1 cellular context compared by ENCODE assay signal in the genomic region with DNA sequence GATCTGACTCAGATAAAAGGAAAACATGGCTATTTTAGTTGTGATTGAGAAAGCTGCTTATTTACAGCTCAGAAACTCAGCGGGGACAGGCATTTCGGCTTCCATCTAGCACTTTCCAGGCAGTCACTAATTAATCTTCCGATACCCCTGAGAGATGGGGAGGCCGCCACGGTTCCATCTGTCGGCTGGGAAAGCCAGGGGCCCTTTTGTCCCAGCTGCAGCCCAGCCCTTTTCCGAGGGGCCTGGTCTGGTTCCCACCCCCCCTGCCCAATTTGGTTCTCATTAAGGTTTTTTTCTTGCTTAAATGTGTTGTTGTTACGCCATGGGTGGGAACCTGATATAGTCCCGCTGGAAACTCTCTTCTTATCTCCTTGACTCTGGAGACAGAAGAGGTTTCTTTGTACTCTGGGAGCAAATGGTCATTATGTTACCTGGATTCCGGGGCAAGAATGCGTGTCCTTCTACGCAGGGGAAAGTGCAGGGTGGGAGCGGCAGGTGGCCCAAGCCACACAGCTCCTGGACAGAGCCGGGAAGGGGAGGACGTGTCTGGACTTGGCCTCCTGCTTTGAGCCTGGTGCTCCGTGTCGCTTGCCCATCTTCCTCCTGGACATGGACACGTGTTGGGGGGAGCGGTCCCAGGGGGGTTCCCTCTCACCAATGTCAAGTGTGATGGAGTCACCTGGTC.
TF ChIP-seq lines count a peak whose summit lies in the region.

No MANE protein-coding gene starts in this region.

TF ChIP-seq in K562, 482 proteins besides CTCF, POLR2A, EP300 and RAD21 (continued from another document and continues in another):
- TF ChIP-seq, protein P1, sequence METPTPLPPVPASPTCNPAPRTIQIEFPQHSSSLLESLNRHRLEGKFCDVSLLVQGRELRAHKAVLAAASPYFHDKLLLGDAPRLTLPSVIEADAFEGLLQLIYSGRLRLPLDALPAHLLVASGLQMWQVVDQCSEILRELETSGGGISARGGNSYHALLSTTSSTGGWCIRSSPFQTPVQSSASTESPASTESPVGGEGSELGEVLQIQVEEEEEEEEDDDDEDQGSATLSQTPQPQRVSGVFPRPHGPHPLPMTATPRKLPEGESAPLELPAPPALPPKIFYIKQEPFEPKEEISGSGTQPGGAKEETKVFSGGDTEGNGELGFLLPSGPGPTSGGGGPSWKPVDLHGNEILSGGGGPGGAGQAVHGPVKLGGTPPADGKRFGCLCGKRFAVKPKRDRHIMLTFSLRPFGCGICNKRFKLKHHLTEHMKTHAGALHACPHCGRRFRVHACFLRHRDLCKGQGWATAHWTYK (CRISPR knock-in tag; IDR thresholded peaks at IDR 0.05), result no peak
- TF ChIP-seq SAP30 (IDR thresholded peaks at IDR 0.05; ENCODE audit: borderline replicate concordance, insufficient read depth, low read depth, low read length, poor library complexity, severe bottlenecking) (peak; percentile 44), HOMEZ (CRISPR knock-in tag; IDR thresholded peaks at IDR 0.05) (no peak), NR3C1 (CRISPR knock-in tag; IDR thresholded peaks at IDR 0.05) (no peak), RBM15 (IDR thresholded peaks at IDR 0.05; ENCODE audit: insufficient read depth, low read length) (no peak), ZNF431 (CRISPR knock-in tag; IDR thresholded peaks at IDR 0.05) (no peak), RUNX1 (IDR thresholded peaks at IDR 0.05; ENCODE audit: low read depth) (no peak), HNRNPL (IDR thresholded peaks at IDR 0.05; ENCODE audit: low read depth, low read length) (no peak), CXXC5 (CRISPR knock-in tag; IDR thresholded peaks at IDR 0.05) (peak; percentile 10; the same call in 1 of the 2 replicates), HDGF (IDR thresholded peaks at IDR 0.05) (no peak), CEBPB (tag; IDR thresholded peaks at IDR 0.05) (no peak), HMG20B (CRISPR knock-in tag; IDR thresholded peaks at IDR 0.05) (no peak), SP1 (CRISPR knock-in tag; IDR thresholded peaks at IDR 0.05) (peak; percentile 28; the same call in 1 of the 2 replicates), ZNF778 (CRISPR knock-in tag; IDR thresholded peaks at IDR 0.05) (no peak), DIDO1 (tag; IDR thresholded peaks at IDR 0.05; ENCODE audit: low read depth) (no peak), ZNF124 (CRISPR knock-in tag; IDR thresholded peaks at IDR 0.05) (no peak), ZNF316 (IDR thresholded peaks at IDR 0.05) (no peak), PHF8 (IDR thresholded peaks at IDR 0.05; ENCODE audit: borderline replicate concordance, low read length) (no peak), SIRT6 (IDR thresholded peaks at IDR 0.05; ENCODE audit: low read depth, low read length) (no peak), TCF7 (IDR thresholded peaks at IDR 0.05; ENCODE audit: borderline replicate concordance) (no peak), HDAC8 (tag; IDR thresholded peaks at IDR 0.05) (no peak), ZNF212 (CRISPR knock-in tag; IDR thresholded peaks at IDR 0.05) (no peak), POLR3G (IDR thresholded peaks at IDR 0.05; ENCODE audit: extremely low read depth, insufficient read length, insufficient replicate concordance) (no peak), MEIS2 (IDR thresholded peaks at IDR 0.05; ENCODE audit: partially characterized antibody) (no peak), RBM34 (IDR thresholded peaks at IDR 0.05; ENCODE audit: borderline replicate concordance, insufficient read depth, low read length) (no peak), SP2 (IDR thresholded peaks at IDR 0.05; ENCODE audit: extremely low read depth, low read depth, low read length, poor library complexity, severe bottlenecking) (no peak), ZZZ3 (IDR thresholded peaks at IDR 0.05) (no peak), TCF7L2 (IDR thresholded peaks at IDR 0.05; ENCODE audit: low read depth, low read length) (no peak), CBFA2T3 (IDR thresholded peaks at IDR 0.05) (no peak), ELF1 (tag; IDR thresholded peaks at IDR 0.05) (no peak), KLF6 (CRISPR knock-in tag; IDR thresholded peaks at IDR 0.05; ENCODE audit: borderline replicate concordance) (no peak), CHD1 (IDR thresholded peaks at IDR 0.05; ENCODE audit: low read length) (no peak), DDX20 (tag; IDR thresholded peaks at IDR 0.05; ENCODE audit: low read depth) (no peak), NCOA6 (IDR thresholded peaks at IDR 0.05) (no peak)
- TF ChIP-seq, protein P2, sequence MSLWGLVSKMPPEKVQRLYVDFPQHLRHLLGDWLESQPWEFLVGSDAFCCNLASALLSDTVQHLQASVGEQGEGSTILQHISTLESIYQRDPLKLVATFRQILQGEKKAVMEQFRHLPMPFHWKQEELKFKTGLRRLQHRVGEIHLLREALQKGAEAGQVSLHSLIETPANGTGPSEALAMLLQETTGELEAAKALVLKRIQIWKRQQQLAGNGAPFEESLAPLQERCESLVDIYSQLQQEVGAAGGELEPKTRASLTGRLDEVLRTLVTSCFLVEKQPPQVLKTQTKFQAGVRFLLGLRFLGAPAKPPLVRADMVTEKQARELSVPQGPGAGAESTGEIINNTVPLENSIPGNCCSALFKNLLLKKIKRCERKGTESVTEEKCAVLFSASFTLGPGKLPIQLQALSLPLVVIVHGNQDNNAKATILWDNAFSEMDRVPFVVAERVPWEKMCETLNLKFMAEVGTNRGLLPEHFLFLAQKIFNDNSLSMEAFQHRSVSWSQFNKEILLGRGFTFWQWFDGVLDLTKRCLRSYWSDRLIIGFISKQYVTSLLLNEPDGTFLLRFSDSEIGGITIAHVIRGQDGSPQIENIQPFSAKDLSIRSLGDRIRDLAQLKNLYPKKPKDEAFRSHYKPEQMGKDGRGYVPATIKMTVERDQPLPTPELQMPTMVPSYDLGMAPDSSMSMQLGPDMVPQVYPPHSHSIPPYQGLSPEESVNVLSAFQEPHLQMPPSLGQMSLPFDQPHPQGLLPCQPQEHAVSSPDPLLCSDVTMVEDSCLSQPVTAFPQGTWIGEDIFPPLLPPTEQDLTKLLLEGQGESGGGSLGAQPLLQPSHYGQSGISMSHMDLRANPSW (CRISPR knock-in tag; IDR thresholded peaks at IDR 0.05), result 0 out of 2 replicates have a peak, but pooled peaks have one; percentile 46
- TF ChIP-seq, protein P3, sequence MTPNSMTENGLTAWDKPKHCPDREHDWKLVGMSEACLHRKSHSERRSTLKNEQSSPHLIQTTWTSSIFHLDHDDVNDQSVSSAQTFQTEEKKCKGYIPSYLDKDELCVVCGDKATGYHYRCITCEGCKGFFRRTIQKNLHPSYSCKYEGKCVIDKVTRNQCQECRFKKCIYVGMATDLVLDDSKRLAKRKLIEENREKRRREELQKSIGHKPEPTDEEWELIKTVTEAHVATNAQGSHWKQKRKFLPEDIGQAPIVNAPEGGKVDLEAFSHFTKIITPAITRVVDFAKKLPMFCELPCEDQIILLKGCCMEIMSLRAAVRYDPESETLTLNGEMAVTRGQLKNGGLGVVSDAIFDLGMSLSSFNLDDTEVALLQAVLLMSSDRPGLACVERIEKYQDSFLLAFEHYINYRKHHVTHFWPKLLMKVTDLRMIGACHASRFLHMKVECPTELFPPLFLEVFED (CRISPR knock-in tag; conservative IDR thresholded peaks at IDR 0.05), result no peak
- TF ChIP-seq, protein P4, sequence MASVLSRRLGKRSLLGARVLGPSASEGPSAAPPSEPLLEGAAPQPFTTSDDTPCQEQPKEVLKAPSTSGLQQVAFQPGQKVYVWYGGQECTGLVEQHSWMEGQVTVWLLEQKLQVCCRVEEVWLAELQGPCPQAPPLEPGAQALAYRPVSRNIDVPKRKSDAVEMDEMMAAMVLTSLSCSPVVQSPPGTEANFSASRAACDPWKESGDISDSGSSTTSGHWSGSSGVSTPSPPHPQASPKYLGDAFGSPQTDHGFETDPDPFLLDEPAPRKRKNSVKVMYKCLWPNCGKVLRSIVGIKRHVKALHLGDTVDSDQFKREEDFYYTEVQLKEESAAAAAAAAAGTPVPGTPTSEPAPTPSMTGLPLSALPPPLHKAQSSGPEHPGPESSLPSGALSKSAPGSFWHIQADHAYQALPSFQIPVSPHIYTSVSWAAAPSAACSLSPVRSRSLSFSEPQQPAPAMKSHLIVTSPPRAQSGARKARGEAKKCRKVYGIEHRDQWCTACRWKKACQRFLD (CRISPR knock-in tag; IDR thresholded peaks at IDR 0.05), result no peak
- TF ChIP-seq, protein P5, sequence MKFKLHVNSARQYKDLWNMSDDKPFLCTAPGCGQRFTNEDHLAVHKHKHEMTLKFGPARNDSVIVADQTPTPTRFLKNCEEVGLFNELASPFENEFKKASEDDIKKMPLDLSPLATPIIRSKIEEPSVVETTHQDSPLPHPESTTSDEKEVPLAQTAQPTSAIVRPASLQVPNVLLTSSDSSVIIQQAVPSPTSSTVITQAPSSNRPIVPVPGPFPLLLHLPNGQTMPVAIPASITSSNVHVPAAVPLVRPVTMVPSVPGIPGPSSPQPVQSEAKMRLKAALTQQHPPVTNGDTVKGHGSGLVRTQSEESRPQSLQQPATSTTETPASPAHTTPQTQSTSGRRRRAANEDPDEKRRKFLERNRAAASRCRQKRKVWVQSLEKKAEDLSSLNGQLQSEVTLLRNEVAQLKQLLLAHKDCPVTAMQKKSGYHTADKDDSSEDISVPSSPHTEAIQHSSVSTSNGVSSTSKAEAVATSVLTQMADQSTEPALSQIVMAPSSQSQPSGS (CRISPR knock-in tag; IDR thresholded peaks at IDR 0.05), result no peak
- TF ChIP-seq, protein P6, sequence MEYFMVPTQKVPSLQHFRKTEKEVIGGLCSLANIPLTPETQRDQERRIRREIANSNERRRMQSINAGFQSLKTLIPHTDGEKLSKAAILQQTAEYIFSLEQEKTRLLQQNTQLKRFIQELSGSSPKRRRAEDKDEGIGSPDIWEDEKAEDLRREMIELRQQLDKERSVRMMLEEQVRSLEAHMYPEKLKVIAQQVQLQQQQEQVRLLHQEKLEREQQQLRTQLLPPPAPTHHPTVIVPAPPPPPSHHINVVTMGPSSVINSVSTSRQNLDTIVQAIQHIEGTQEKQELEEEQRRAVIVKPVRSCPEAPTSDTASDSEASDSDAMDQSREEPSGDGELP (CRISPR knock-in tag; IDR thresholded peaks at IDR 0.05; ENCODE audit: borderline replicate concordance), result no peak; the same call in 1 of the 2 replicates
- TF ChIP-seq, protein P7, sequence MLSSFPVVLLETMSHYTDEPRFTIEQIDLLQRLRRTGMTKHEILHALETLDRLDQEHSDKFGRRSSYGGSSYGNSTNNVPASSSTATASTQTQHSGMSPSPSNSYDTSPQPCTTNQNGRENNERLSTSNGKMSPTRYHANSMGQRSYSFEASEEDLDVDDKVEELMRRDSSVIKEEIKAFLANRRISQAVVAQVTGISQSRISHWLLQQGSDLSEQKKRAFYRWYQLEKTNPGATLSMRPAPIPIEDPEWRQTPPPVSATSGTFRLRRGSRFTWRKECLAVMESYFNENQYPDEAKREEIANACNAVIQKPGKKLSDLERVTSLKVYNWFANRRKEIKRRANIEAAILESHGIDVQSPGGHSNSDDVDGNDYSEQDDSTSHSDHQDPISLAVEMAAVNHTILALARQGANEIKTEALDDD (IDR thresholded peaks at IDR 0.05), result no peak
- TF ChIP-seq, protein P8, sequence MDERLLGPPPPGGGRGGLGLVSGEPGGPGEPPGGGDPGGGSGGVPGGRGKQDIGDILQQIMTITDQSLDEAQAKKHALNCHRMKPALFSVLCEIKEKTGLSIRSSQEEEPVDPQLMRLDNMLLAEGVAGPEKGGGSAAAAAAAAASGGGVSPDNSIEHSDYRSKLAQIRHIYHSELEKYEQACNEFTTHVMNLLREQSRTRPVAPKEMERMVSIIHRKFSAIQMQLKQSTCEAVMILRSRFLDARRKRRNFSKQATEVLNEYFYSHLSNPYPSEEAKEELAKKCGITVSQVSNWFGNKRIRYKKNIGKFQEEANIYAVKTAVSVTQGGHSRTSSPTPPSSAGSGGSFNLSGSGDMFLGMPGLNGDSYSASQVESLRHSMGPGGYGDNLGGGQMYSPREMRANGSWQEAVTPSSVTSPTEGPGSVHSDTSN (CRISPR knock-in tag; IDR thresholded peaks at IDR 0.05; ENCODE audit: low read depth), result no peak
- TF ChIP-seq, protein P8 (tag; conservative IDR thresholded peaks at IDR 0.05; ENCODE audit: low read depth), result 0 out of 2 replicates have a peak, but pooled peaks have one; percentile 5
- TF ChIP-seq, protein P9, sequence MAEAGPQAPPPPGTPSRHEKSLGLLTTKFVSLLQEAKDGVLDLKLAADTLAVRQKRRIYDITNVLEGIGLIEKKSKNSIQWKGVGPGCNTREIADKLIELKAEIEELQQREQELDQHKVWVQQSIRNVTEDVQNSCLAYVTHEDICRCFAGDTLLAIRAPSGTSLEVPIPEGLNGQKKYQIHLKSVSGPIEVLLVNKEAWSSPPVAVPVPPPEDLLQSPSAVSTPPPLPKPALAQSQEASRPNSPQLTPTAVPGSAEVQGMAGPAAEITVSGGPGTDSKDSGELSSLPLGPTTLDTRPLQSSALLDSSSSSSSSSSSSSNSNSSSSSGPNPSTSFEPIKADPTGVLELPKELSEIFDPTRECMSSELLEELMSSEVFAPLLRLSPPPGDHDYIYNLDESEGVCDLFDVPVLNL (CRISPR knock-in tag; IDR thresholded peaks at IDR 0.05; ENCODE audit: low read depth), result peak; percentile 46
- TF ChIP-seq, protein P10, sequence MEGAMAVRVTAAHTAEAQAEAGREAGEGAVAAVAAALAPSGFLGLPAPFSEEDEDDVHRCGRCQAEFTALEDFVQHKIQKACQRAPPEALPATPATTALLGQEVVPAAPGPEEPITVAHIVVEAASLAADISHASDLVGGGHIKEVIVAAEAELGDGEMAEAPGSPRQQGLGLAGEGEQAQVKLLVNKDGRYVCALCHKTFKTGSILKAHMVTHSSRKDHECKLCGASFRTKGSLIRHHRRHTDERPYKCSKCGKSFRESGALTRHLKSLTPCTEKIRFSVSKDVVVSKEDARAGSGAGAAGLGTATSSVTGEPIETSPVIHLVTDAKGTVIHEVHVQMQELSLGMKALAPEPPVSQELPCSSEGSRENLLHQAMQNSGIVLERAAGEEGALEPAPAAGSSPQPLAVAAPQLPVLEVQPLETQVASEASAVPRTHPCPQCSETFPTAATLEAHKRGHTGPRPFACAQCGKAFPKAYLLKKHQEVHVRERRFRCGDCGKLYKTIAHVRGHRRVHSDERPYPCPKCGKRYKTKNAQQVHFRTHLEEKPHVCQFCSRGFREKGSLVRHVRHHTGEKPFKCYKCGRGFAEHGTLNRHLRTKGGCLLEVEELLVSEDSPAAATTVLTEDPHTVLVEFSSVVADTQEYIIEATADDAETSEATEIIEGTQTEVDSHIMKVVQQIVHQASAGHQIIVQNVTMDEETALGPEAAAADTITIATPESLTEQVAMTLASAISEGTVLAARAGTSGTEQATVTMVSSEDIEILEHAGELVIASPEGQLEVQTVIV (CRISPR knock-in tag; IDR thresholded peaks at IDR 0.05; ENCODE audit: borderline replicate concordance), result no peak
